Comparison of ENCODE assay signal across 1 cellular context in the genomic region with DNA sequence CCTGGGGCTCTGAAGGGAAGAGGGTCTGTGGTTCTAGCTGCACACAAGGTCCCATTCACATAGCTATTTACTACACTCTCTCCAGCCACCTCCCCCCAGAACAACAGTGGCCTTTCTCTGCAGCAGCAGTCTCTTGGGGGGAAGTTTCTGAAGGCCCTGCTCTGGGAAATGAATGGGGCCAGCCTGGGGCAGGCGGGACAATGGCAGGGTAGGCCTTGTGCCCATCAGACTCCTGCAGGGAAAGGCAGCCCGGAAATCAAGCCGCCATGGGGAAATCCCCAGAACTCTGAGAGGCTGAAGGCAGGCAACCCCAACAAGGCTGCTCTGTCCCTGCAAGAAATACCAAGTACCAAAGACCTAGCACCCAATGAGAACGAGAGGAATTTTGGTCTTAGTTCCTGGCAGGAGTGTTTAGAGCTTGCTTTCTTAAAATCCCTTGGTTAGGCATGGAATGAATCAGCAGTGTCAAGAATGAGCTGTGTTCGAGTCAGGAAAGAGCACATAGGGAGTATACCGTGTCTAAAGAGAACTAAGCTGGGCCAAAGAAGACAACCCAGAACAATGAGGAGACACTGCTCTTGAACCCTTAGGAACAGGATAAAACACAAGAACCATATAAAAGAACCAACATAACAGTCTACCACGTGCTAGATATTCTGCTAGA.
TF ChIP-seq lines count a peak whose summit lies in the region.

No MANE protein-coding gene starts in this region.

TF ChIP-seq in GM12878, 131 proteins besides CTCF, POLR2A, EP300 and RAD21 (continued from another document):
- no peak for TF ChIP-seq ZNF687 (IDR thresholded peaks at IDR 0.05)
TF ChIP-seq in GM12878: peak in this region for 0.
